1 cellular context compared by ENCODE assay signal in genomic region chr9:98142925-98143481, GRCh38.
TF ChIP-seq lines count a peak whose summit lies in the region.

No MANE protein-coding gene starts in this region.

TF ChIP-seq in H1, 55 proteins besides CTCF, POLR2A, EP300 and RAD21:
- TF ChIP-seq TBP (IDR thresholded peaks at IDR 0.05; ENCODE audit: low read depth, low read length) (no peak), ASH2L (IDR thresholded peaks at IDR 0.05; ENCODE audit: low read length) (no peak), TCF12 (IDR thresholded peaks at IDR 0.05; ENCODE audit: low read depth, low read length) (no peak), CREB1 (IDR thresholded peaks at IDR 0.05) (no peak), RNF2 (IDR thresholded peaks at IDR 0.05; ENCODE audit: borderline replicate concordance, low read depth, low read length, missing control alignments, poor library complexity, severe bottlenecking) (no peak), KDM4A (IDR thresholded peaks at IDR 0.05; ENCODE audit: low read depth, low read length, severe bottlenecking) (no peak), GABPA (IDR thresholded peaks at IDR 0.05; ENCODE audit: borderline replicate concordance, insufficient read depth, low read length) (no peak)
- TF ChIP-seq, protein P1, sequence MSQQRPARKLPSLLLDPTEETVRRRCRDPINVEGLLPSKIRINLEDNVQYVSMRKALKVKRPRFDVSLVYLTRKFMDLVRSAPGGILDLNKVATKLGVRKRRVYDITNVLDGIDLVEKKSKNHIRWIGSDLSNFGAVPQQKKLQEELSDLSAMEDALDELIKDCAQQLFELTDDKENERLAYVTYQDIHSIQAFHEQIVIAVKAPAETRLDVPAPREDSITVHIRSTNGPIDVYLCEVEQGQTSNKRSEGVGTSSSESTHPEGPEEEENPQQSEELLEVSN (IDR thresholded peaks at IDR 0.05): no peak
- TF ChIP-seq, protein P2, sequence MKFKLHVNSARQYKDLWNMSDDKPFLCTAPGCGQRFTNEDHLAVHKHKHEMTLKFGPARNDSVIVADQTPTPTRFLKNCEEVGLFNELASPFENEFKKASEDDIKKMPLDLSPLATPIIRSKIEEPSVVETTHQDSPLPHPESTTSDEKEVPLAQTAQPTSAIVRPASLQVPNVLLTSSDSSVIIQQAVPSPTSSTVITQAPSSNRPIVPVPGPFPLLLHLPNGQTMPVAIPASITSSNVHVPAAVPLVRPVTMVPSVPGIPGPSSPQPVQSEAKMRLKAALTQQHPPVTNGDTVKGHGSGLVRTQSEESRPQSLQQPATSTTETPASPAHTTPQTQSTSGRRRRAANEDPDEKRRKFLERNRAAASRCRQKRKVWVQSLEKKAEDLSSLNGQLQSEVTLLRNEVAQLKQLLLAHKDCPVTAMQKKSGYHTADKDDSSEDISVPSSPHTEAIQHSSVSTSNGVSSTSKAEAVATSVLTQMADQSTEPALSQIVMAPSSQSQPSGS (IDR thresholded peaks at IDR 0.05; ENCODE audit: low read length): no peak
- TF ChIP-seq, protein P3, sequence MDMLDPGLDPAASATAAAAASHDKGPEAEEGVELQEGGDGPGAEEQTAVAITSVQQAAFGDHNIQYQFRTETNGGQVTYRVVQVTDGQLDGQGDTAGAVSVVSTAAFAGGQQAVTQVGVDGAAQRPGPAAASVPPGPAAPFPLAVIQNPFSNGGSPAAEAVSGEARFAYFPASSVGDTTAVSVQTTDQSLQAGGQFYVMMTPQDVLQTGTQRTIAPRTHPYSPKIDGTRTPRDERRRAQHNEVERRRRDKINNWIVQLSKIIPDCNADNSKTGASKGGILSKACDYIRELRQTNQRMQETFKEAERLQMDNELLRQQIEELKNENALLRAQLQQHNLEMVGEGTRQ (IDR thresholded peaks at IDR 0.05; ENCODE audit: low read length): no peak
